In genomic region chr16:83501481-83501880, GRCh38 we compare ENCODE assay signal across 30 cellular contexts.
"Had no signal": no experiment of that assay in that cellular context is flagged by ENCODE, and none has a peak within 500 bp of the region (broad histone marks: within the 10 kb centered on the region; RNA-seq: fewer than 3 reads in every experiment).

No MANE protein-coding gene starts in this region.

- H3K36me3 Mint-ChIP-seq: activated naive CD8-positive, alpha-beta T cell treated with anti-CD3 and anti-CD28 coated beads for 36 hours had no signal

- H3K27me3 Mint-ChIP-seq: activated CD4-positive, alpha-beta T cell treated with anti-CD3 and anti-CD28 coated beads, Interleukin-2, amount 10 ng/mL, durations not matched to agents 24 days and 14 days; activated CD8-positive, alpha-beta T cell treated with anti-CD3 and anti-CD28 coated beads for 36 hours; activated naive CD8-positive, alpha-beta T cell treated with anti-CD3 and anti-CD28 coated beads for 36 hours had no signal

- H3K27ac Mint-ChIP-seq: activated CD4-positive, alpha-beta T cell treated with anti-CD3 and anti-CD28 coated beads, Interleukin-2, amount 10 ng/mL, durations not matched to agents 24 days and 14 days; activated CD8-positive, alpha-beta T cell treated with anti-CD3 and anti-CD28 coated beads for 36 hours; activated naive CD8-positive, alpha-beta T cell treated with anti-CD3 and anti-CD28 coated beads for 36 hours; activated T-cell treated with anti-CD3 and anti-CD28 coated beads, Interleukin-2, amount 50 U/mL, for 72 hours; activated T-helper 17 cell treated with anti-CD3 and anti-CD28 coated beads, Interleukin-2, amount 50 U/mL, for 72 hours had no signal

- H3K4me3 Mint-ChIP-seq: activated CD4-positive, alpha-beta T cell treated with anti-CD3 and anti-CD28 coated beads, Interleukin-2, amount 10 ng/mL, durations not matched to agents 24 days and 14 days; activated CD8-positive, alpha-beta T cell treated with anti-CD3 and anti-CD28 coated beads for 36 hours; activated naive CD8-positive, alpha-beta T cell treated with anti-CD3 and anti-CD28 coated beads for 36 hours; activated T-cell treated with anti-CD3 and anti-CD28 coated beads, Interleukin-2, amount 50 U/mL, for 72 hours; activated T-helper 17 cell treated with anti-CD3 and anti-CD28 coated beads, Interleukin-2, amount 50 U/mL, for 72 hours; central memory CD8-positive, alpha-beta T cell had no signal

- DNase-seq: activated CD4-positive, alpha-beta T cell treated with anti-CD3 and anti-CD28 coated beads, Interleukin-2, amount 10 ng/mL, durations not matched to agents 24 days and 14 days; activated CD4-positive, alpha-beta T cell treated with anti-CD3 and anti-CD28 coated beads, Interleukin-2, amount 50 U/mL, for 4 hours; activated CD8-positive, alpha-beta T cell treated with anti-CD3 and anti-CD28 coated beads for 36 hours; activated effector memory CD4-positive, alpha-beta T cell treated with anti-CD3 and anti-CD28 coated beads, Interleukin-2, amount 50 U/mL, for 16 hours; activated naive CD4-positive, alpha-beta T cell; activated naive CD4-positive, alpha-beta T cell treated with anti-CD3 and anti-CD28 coated beads, Interleukin-2, amount 50 U/mL, for 16 hours; activated naive CD8-positive, alpha-beta T cell treated with anti-CD3 and anti-CD28 coated beads for 36 hours; activated T-cell treated with anti-CD3 and anti-CD28 coated beads, Interleukin-2, amount 50 U/mL, for 1 hour; activated T-cell treated with anti-CD3 and anti-CD28 coated beads, Interleukin-2, amount 50 U/mL, for 72 hours; amniotic stem cell; aorta; brain microvascular endothelial cell; colonic mucosa; NCI-H1436 treated with DMSO at 0.1 percent for 48 hours; NCI-H1694 treated with DMSO at 0.1 percent for 48 hours; NCI-H2029; NCI-H2171; NCI-H510A; NCI-H526; NCI-H748 treated with DMSO at 0.1 percent for 48 hours; NK-92 treated with Interleukin-12 subunit alpha and Interleukin-12 subunit beta, amount 100 ng/mL, for 24 hours; PC-3; Peyer's patch; SIG-M5; SW 1271; T-helper 1 cell; T1000 had no signal

- ATAC-seq: activated CD8-positive, alpha-beta T cell treated with anti-CD3 and anti-CD28 coated beads for 36 hours; activated T-cell treated with anti-CD3 and anti-CD28 coated beads, Interleukin-2, amount 50 U/mL, for 72 hours; activated T-helper 17 cell treated with anti-CD3 and anti-CD28 coated beads, Interleukin-2, amount 50 U/mL, for 72 hours; PC-3; Right ventricle myocardium inferior had no signal

- H3K4me1 Mint-ChIP-seq: activated CD4-positive, alpha-beta T cell treated with anti-CD3 and anti-CD28 coated beads, Interleukin-2, amount 10 ng/mL, durations not matched to agents 24 days and 14 days; activated naive CD8-positive, alpha-beta T cell treated with anti-CD3 and anti-CD28 coated beads for 36 hours; activated T-helper 17 cell treated with anti-CD3 and anti-CD28 coated beads, Interleukin-2, amount 50 U/mL, for 72 hours; central memory CD8-positive, alpha-beta T cell had no signal

- H3K9me3 Mint-ChIP-seq: activated naive CD8-positive, alpha-beta T cell treated with anti-CD3 and anti-CD28 coated beads for 36 hours; activated T-cell treated with anti-CD3 and anti-CD28 coated beads, Interleukin-2, amount 50 U/mL, for 72 hours had no signal
